15 cellular contexts compared by ENCODE assay signal in genomic region chr4:55087930-55088293, GRCh38. TPM values are rescaled to one million over a fixed set of nuclear protein-coding genes. Genes with fewer than 3 reads are reported as not detected.
A peak's percentile ranks its signal among the peaks of the same experiment; 100 is the strongest.
DNase-seq lines count a peak whose midpoint lies in the region; ATAC-seq and TF ChIP-seq lines count a peak whose summit lies in the region.
"Had no signal": no experiment of that assay in that cellular context is flagged by ENCODE, and none has a peak within 500 bp of the region (broad histone marks: within the 10 kb centered on the region; RNA-seq: fewer than 3 reads in every experiment).

No MANE protein-coding gene starts in this region.

- H3K27ac ChIP-seq in H9 (ENCODE audit: insufficient read length, low read depth, low read length) (no peak overlapping the region), endodermal cell (ENCODE audit: low read depth, low read length) (no peak overlapping the region)

- no peak overlapping the region for H4K8ac ChIP-seq in H9 (replicated peaks; ENCODE audit: insufficient read length, low read depth, low read length)

- H3K4me3 Mint-ChIP-seq in H9, result no peak overlapping the region
- no peak overlapping the region for H3K4me3 Mint-ChIP-seq in endodermal cell

- H3K4me2 ChIP-seq in H9 (ENCODE audit: insufficient read depth, insufficient read length, low read length), result no peak overlapping the region

- H3K9me3 ChIP-seq in H9 (ENCODE audit: control insufficient read depth, low read depth, low read length), result no peaks in the 10 kb centered on the region
- H3K9me3 ChIP-seq in endodermal cell (ENCODE audit: control insufficient read depth, low read length), result no peaks in the 10 kb centered on the region

- POLR2A ChIA-PET in GM10248 (lab: Yijun Ruan, JAX), result no interaction called here

- no peak overlapping the region for H2AK5ac ChIP-seq in H9 (ENCODE audit: insufficient read length, low read length)

- no peak overlapping the region for H3K56ac ChIP-seq in H9 (ENCODE audit: insufficient read length, low read depth, low read length)

- TF ChIP-seq CTCF in H9 (conservative IDR thresholded peaks at IDR 0.05) (no peak), endodermal cell (conservative IDR thresholded peaks at IDR 0.05) (no peak), GM10248 (IDR thresholded peaks at IDR 0.05; ENCODE audit: control extremely low read depth, extremely low read depth, low read depth, missing control alignments) (no peak)

- no peak overlapping the region for H3K23ac ChIP-seq in H9 (ENCODE audit: insufficient read length, low read depth, low read length)

- H3K9me3 Mint-ChIP-seq in H9, result no peaks in the 10 kb centered on the region
- no peaks in the 10 kb centered on the region for H3K9me3 Mint-ChIP-seq in endodermal cell

- no peak overlapping the region for H2BK12ac ChIP-seq in H9 (ENCODE audit: insufficient read length, low read depth, low read length)

- H3K36me3 Mint-ChIP-seq in H9 (ENCODE audit: insufficient read depth in 1 of 3, low read depth in 3 of 3) (peaks cover 22 to 95% (median 50%) of the 10 kb centered on the region in 3 experiments; a peak in 6 of 7 replicates), endodermal cell (ENCODE audit: low read depth) (no peaks in the 10 kb centered on the region)

- H3K4ac ChIP-seq in H9 (ENCODE audit: low read depth, low read length), result no peak overlapping the region

- H3K27ac Mint-ChIP-seq in H9 (peak overlapping the region in 2 of 3 experiments; percentile 9 to 59; a peak in 1 of 7 replicates), endodermal cell (peak overlapping the region; percentile 14)

- no peak overlapping the region for H4K5ac ChIP-seq in H9 (ENCODE audit: insufficient read length, low read depth, low read length)

- no peak overlapping the region for H2BK15ac ChIP-seq in H9 (ENCODE audit: low read depth, low read length)

- no peak overlapping the region for H4K91ac ChIP-seq in H9 (ENCODE audit: insufficient read length, low read depth, low read length)

- no peak overlapping the region for H2AFZ ChIP-seq in H9 (ENCODE audit: low read length)

- no peak for DNase-seq in H9
- DNase-seq in SW480 (ENCODE audit: low spot score), result peak; percentile 9
- DNase-seq in endodermal cell, result no peak
- peak; percentile 28 for DNase-seq in myocyte (ENCODE audit: low read depth)
- DNase-seq in GM10248 (ENCODE audit: extremely low spot score), result no peak
- DNase-seq in T-helper 1 cell, result no peak
- DNase-seq: NCI-H1105 treated with DMSO at 0.1 percent for 48 hours, NCI-H187, NCI-H2171, NCI-H82, Right ventricle myocardium superior had no signal

- H3K18ac ChIP-seq in H9 (ENCODE audit: insufficient read length, low read depth, low read length), result no peak overlapping the region

- CTCF ChIA-PET in GM10248 (lab: Yijun Ruan, JAX), result no interaction called here

- H3K9ac ChIP-seq in H9 (ENCODE audit: extremely low read depth, insufficient read length, low read length) (no peak overlapping the region), endodermal cell (ENCODE audit: extremely low read depth, low read length, poor library complexity, severe bottlenecking) (no peak overlapping the region)

- H3K79me1 ChIP-seq in H9 (ENCODE audit: insufficient read depth, low read depth, low read length, poor library complexity, severe bottlenecking), result no peaks in the 10 kb centered on the region

- no peak overlapping the region for H2BK120ac ChIP-seq in H9 (ENCODE audit: low read depth, low read length, poor library complexity, severe bottlenecking)

- no peak overlapping the region for H2BK20ac ChIP-seq in H9 (ENCODE audit: low read depth, low read length, poor library complexity, severe bottlenecking)

- no peaks in the 10 kb centered on the region for H4K20me1 ChIP-seq in H9 (ENCODE audit: control insufficient read depth, insufficient read depth, insufficient read length)

- ATAC-seq in GM19455 (IDR thresholded peaks at IDR 0.05; ENCODE audit: unreplicated experiment), result no peak
- ATAC-seq: HepG2 had no signal

- H3K4me1 ChIP-seq in H9 (ENCODE audit: insufficient read depth, low read length) (no peaks in the 10 kb centered on the region), endodermal cell (ENCODE audit: control insufficient read depth, insufficient read depth, low read length) (no peaks in the 10 kb centered on the region)

- no peak overlapping the region for H3K14ac ChIP-seq in H9 (ENCODE audit: insufficient read depth, low read length)

- peaks cover 13% of the 10 kb centered on the region for H3K36me3 ChIP-seq in endodermal cell (ENCODE audit: control insufficient read depth, insufficient read depth, low read length)

- no peaks in the 10 kb centered on the region for H3K79me2 ChIP-seq in H9 (ENCODE audit: insufficient read depth, low read length)

- H3K27me3 Mint-ChIP-seq in H9 (ENCODE audit: low read depth) (no peaks in the 10 kb centered on the region), endodermal cell (ENCODE audit: insufficient read depth) (no peaks in the 10 kb centered on the region)

- H3T11ph ChIP-seq in H9 (ENCODE audit: low read length), result no peak overlapping the region

- no CpG with 5 or more reads among the region's 1 CpG for WGBS in H9 (ENCODE audit: extremely low coverage, insufficient read length, low lambda C conversion rate)
- 80% methylated on average over 1 of the region's 1 CpG; no CpG with 5 or more reads in 1 of the 2 experiments for WGBS in endodermal cell (ENCODE audit: insufficient coverage in 1 of 2, insufficient read length in 1 of 2), 2 experiments

- H3K27me3 ChIP-seq in H9 (ENCODE audit: insufficient read depth, low read length) (no peaks in the 10 kb centered on the region), endodermal cell (ENCODE audit: control insufficient read depth, insufficient read depth, low read length, poor library complexity, severe bottlenecking) (no peaks in the 10 kb centered on the region)

- no peaks in the 10 kb centered on the region for H3K23me2 ChIP-seq in H9 (ENCODE audit: insufficient read length, low read depth, low read length, poor library complexity, severe bottlenecking)

- no peak overlapping the region for H2BK5ac ChIP-seq in H9 (ENCODE audit: insufficient read length, low read length)

- H3K4me1 Mint-ChIP-seq in H9 (peaks cover 13 to 26% of the 10 kb centered on the region in 2 experiments), endodermal cell (peaks cover 4% of the 10 kb centered on the region)

- H3K4me3 ChIP-seq in endodermal cell (ENCODE audit: low read length), result no peak overlapping the region

RNA-seq across cellular contexts. Expression of gene KDR, which starts 37.5 kb away (rescaled TPM):
- total RNA-seq in H9 (2021), result 48.2 and 51.4 TPM in 2 replicates
- 10 to 100 TPM in 1 of 2 donors, 1 to 10 TPM in 1; 2.1 to 14.9 TPM for total RNA-seq in endodermal cell
- polyA plus RNA-seq in endodermal cell (2013, experiment 1 of 2), result 9.2 TPM
- 5.8 TPM for polyA plus RNA-seq in endodermal cell (2013, experiment 2 of 2)
- total RNA-seq in myocyte, result 0.36 and 0.51 TPM in 2 replicates
- polyA plus RNA-seq in myocyte (2012), result not detected
- total RNA-seq: HepG2 had no signal
- polyA plus RNA-seq: AG04450, BJ, HepG2 had no signal

Comparison
In these comparisons a context has a peak if more than half of its experiments do, and no peak if none do; other contexts are left out.
1. DNase-seq: peak in SW480 (single experiment) and myocyte (single experiment); none in H9 (single experiment), endodermal cell (single experiment), GM10248 (single experiment) and T-helper 1 cell (0 of 5).